5 cellular contexts compared by ENCODE assay signal in the genomic region with DNA sequence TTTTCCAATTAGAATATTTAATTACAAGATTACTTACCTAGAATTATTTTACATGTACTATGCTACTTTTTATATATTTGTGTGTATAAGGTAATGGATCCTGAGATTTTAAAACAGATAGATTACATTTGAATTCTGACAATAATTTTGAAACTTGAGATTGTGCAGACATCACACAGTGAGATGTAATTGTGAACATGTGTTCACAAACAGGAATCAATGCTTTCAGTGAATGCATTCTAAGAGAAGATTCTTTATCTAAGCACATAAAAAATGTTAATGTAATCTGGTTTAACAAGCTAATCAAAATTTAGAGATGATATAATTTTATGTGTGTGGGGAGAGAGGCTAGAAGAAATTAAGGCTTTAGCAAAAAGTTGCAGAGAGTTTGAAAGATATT.
"Had no signal": no experiment of that assay in that cellular context is flagged by ENCODE, and none has a peak within 500 bp of the region (broad histone marks: within the 10 kb centered on the region; RNA-seq: fewer than 3 reads in every experiment).

No MANE protein-coding gene starts in this region.

- DNase-seq: H9, HCEC 1CT, IMR-90 had no signal

- H3K4me3 ChIP-seq: GM23338, K562 had no signal

- ATAC-seq: GM23338, K562 had no signal

- H2AFZ ChIP-seq: GM23338 had no signal

- H3K4me2 ChIP-seq: GM23338 had no signal
